17 cellular contexts compared by ENCODE assay signal in genomic region chr9:130779153-130779855, GRCh38. TPM values are rescaled to one million over a fixed set of nuclear protein-coding genes. Genes with fewer than 3 reads are reported as not detected.
DNase-seq lines count a peak whose midpoint lies in the region; TF ChIP-seq lines count a peak whose summit lies in the region.
"Had no signal": no experiment of that assay in that cellular context is flagged by ENCODE, and none has a peak within 500 bp of the region (broad histone marks: within the 10 kb centered on the region; RNA-seq: fewer than 3 reads in every experiment).

No MANE protein-coding gene starts in this region.

- no peak for TF ChIP-seq POLR2A in breast epithelium (IDR thresholded peaks at IDR 0.05)
- TF ChIP-seq POLR2A in uterus (IDR thresholded peaks at IDR 0.05): no peak

- H3K9me3 Mint-ChIP-seq in MCF 10A (ENCODE audit: unreplicated experiment): peaks cover 12% of the 10 kb centered on the region

- DNase-seq in MCF 10A (ENCODE audit: unreplicated experiment): no peak
- DNase-seq in breast epithelium (ENCODE audit: low spot score in 2 of 2): no peak
- peak; percentile 49 for DNase-seq in choroid plexus epithelial cell (ENCODE audit: low read depth)
- DNase-seq in uterus: peak in 1 of 2 donors; percentile 38
- DNase-seq in HAP-1 (ENCODE audit: low spot score in 2 of 2): no peak
- no peak for DNase-seq in GM20000 (ENCODE audit: low spot score)
- no peak for DNase-seq in globus pallidus (ENCODE audit: low spot score)
- DNase-seq: 8988T; activated CD8-positive, alpha-beta T cell treated with anti-CD3 and anti-CD28 coated beads, Interleukin-2, amount 10 ng/mL, durations not matched to agents 7 days and 5 days; activated naive CD4-positive, alpha-beta T cell; central memory CD4-positive, alpha-beta T cell; KG1; mucosa of descending colon; NCI-H1694; NCI-H774; stimulated activated naive CD8-positive, alpha-beta T cell treated with anti-CD3 and anti-CD28 coated beads, Interleukin-15, amount 100 ng/mL, for 72 hours had no signal

- no peaks in the 10 kb centered on the region for H3K9me3 ChIP-seq in breast epithelium
- no peaks in the 10 kb centered on the region for H3K9me3 ChIP-seq in muscle layer of colon (ENCODE audit: low read length)
- no peaks in the 10 kb centered on the region for H3K9me3 ChIP-seq in uterus
- H3K9me3 ChIP-seq in HAP-1: peaks cover 7% of the 10 kb centered on the region
- H3K9me3 ChIP-seq: mucosa of descending colon had no signal

- peak overlapping the region; percentile 96 for H3K27ac Mint-ChIP-seq in MCF 10A (ENCODE audit: low read depth, unreplicated experiment)
- H3K27ac Mint-ChIP-seq: activated CD8-positive, alpha-beta T cell treated with anti-CD3 and anti-CD28 coated beads, Interleukin-2, amount 10 ng/mL, durations not matched to agents 7 days and 5 days had no signal

- H3K27me3 ChIP-seq in breast epithelium: no peaks in the 10 kb centered on the region
- no peaks in the 10 kb centered on the region for H3K27me3 ChIP-seq in muscle layer of colon (ENCODE audit: control insufficient read depth in 1 of 2, insufficient read depth in 2 of 2, low read length in 2 of 2)
- H3K27me3 ChIP-seq in uterus: no peaks in the 10 kb centered on the region
- no peaks in the 10 kb centered on the region for H3K27me3 ChIP-seq in HAP-1 (ENCODE audit: low read depth)

- POLR2A ChIA-PET in MCF 10A (lab: Yijun Ruan, JAX): interaction anchor here (0.9 to 6.0 kb wide), 6 partner anchors 8 to 67 kb away, joined by 3 to 76 read pairs (median 18); partner anchors contain the start of gene ABL1

- H3K36me3 ChIP-seq in breast epithelium (no peaks in the 10 kb centered on the region), muscle layer of colon (ENCODE audit: insufficient read depth, low read length) (no peaks in the 10 kb centered on the region), uterus (no peaks in the 10 kb centered on the region), HAP-1 (replicated peaks) (no peaks in the 10 kb centered on the region)

- H3K27me3 Mint-ChIP-seq in MCF 10A (ENCODE audit: insufficient read depth, unreplicated experiment): no peaks in the 10 kb centered on the region
- H3K27me3 Mint-ChIP-seq: stimulated activated naive CD8-positive, alpha-beta T cell treated with anti-CD3 and anti-CD28 coated beads, Interleukin-15, amount 100 ng/mL, for 72 hours had no signal

- H3K4me3 ChIP-seq in breast epithelium (no peak overlapping the region), choroid plexus epithelial cell (ENCODE audit: low read depth, low read length) (no peak overlapping the region), muscle layer of colon (ENCODE audit: low read depth in 1 of 2, low read length in 2 of 2) (peak overlapping the region in 1 of 2 donors; percentile 8), uterus (no peak overlapping the region), HAP-1 (no peak overlapping the region)
- H3K4me3 ChIP-seq: mucosa of descending colon had no signal

- TF ChIP-seq CTCF in MCF 10A (IDR thresholded peaks at IDR 0.05; ENCODE audit: unreplicated experiment): no peak
- no peak for TF ChIP-seq CTCF in breast epithelium (IDR thresholded peaks at IDR 0.05)
- no peak for TF ChIP-seq CTCF in choroid plexus epithelial cell (conservative IDR thresholded peaks at IDR 0.05; ENCODE audit: low read depth, low read length)
- TF ChIP-seq CTCF in uterus (IDR thresholded peaks at IDR 0.05): no peak
- TF ChIP-seq CTCF in GM20000 (IDR thresholded peaks at IDR 0.05; ENCODE audit: extremely low read depth, missing control alignments): no peak

- intact Hi-C loops in MCF 10A (cut with micrococcal nuclease): no loop called here
- intact Hi-C loops in breast epithelium (cut with DNase I; ENCODE audit: low total_unique reads): loop anchor here (10.0 kb wide), 1 partner anchor 65 kb away; no protein-coding TSS in a partner anchor
- intact Hi-C loops in uterus (cut with DNase I; ENCODE audit: low total_unique reads): no loop called here

- peaks cover 32% of the 10 kb centered on the region for H3K4me1 Mint-ChIP-seq in MCF 10A (ENCODE audit: insufficient read depth, unreplicated experiment)

- no peaks in the 10 kb centered on the region for H3K4me1 ChIP-seq in breast epithelium
- H3K4me1 ChIP-seq in muscle layer of colon (ENCODE audit: insufficient read depth, low read length): peaks cover 54% of the 10 kb centered on the region
- peaks cover 17 to 21% of the 10 kb centered on the region in 2 donors for H3K4me1 ChIP-seq in uterus
- peaks cover 7% of the 10 kb centered on the region for H3K4me1 ChIP-seq in HAP-1

- peak overlapping the region; percentile 9 for H3K9ac ChIP-seq in muscle layer of colon (ENCODE audit: low read length)

- H3K4me3 Mint-ChIP-seq in MCF 10A (ENCODE audit: unreplicated experiment): peak overlapping the region; percentile 62
- H3K4me3 Mint-ChIP-seq: activated CD8-positive, alpha-beta T cell treated with anti-CD3 and anti-CD28 coated beads, Interleukin-2, amount 10 ng/mL, durations not matched to agents 7 days and 5 days; stimulated activated naive CD8-positive, alpha-beta T cell treated with anti-CD3 and anti-CD28 coated beads, Interleukin-15, amount 100 ng/mL, for 72 hours had no signal

- no TSS peak for BruUV-seq in MCF 10A (replicated peaks; lab: Mats Ljungman, UMichigan)

- H3K27ac ChIP-seq in breast epithelium (peak overlapping the region in 1 of 2 donors; percentile 91), muscle layer of colon (ENCODE audit: low read depth, low read length) (peak overlapping the region; percentile 92), uterus (peak overlapping the region; percentile 93 to 99)

- CTCF ChIA-PET in MCF 10A (lab: Yijun Ruan, JAX): interaction anchor here (0.5 kb wide), 1 partner anchor 162 kb away, joined by 3 read pairs; no protein-coding TSS in a partner anchor

- H3K36me3 Mint-ChIP-seq in MCF 10A (ENCODE audit: insufficient read depth, unreplicated experiment): peaks cover 6% of the 10 kb centered on the region

- in situ Hi-C loops in HAP-1 (cut with MboI; ENCODE audit: low sequenced_read_pairs): no loop called here

RNA-seq across cellular contexts. Expression of gene ABL1, which starts 55.8 kb away (rescaled TPM):
- total RNA-seq in MCF 10A (2022) (67.5 TPM in 2 replicates), breast epithelium (10 to 100 TPM; 43.6 to 72.8 (median 67.4) TPM), uterus (100 to 1,000 TPM in 1 of 4 donors, 10 to 100 TPM in 3; 22.5 to 117 (median 57.8) TPM)
